ENCODE assay signal across 9 cellular contexts in genomic region chr2:230798769-230799399, GRCh38.
DNase-seq lines count a peak whose midpoint lies in the region; ATAC-seq, FAIRE-seq and TF ChIP-seq lines count a peak whose summit lies in the region.
"Had no signal": no experiment of that assay in that cellular context is flagged by ENCODE, and none has a peak within 500 bp of the region (broad histone marks: within the 10 kb centered on the region; RNA-seq: fewer than 3 reads in every experiment).

No MANE protein-coding gene starts in this region.

- intact Hi-C loops in CD8-positive, alpha-beta T cell (cut with DNase I, micrococcal nuclease): loop anchor here (1.0 to 10.0 kb wide), 12 partner anchors 36 to 997 kb away; partner anchors contain the start of genes CAB39 (in 2 of the 2), SP100 (in 2 of the 2), SP110 (in 1 of the 2) and SP140 (in 1 of the 2)
- intact Hi-C loops in activated T-helper 2 cell treated with anti-CD3 and anti-CD28 coated beads, Interferon-gamma antibody, Interleukin-2, Interleukin-4, amounts not matched to agents 10 μg/mL and 5 μg/mL and 100 μg/mL, durations not matched to agents 14 hours and 24 hours and 36 hours (cut with micrococcal nuclease): loop anchor here (1.0 to 10.0 kb wide), 5 partner anchors 138 to 794 kb away; no protein-coding TSS in a partner anchor
- intact Hi-C loops in heart right ventricle (cut with DNase I): loop anchor here in 9 of 10 donors (5.0 to 10.0 kb wide), 3 partner anchors 82 to 87 kb away; partner anchors contain the start of gene CAB39 (in 8 of the 9)

- peak; percentile 87 for TF ChIP-seq CTCF in CD8-positive, alpha-beta T cell (IDR thresholded peaks at IDR 0.05)
- TF ChIP-seq CTCF in heart right ventricle (IDR thresholded peaks at IDR 0.05): peak; percentile 39 to 74 (median 65)

- peak in 5 of 7 experiments; percentile 22 to 55 (median 36) for DNase-seq in CD8-positive, alpha-beta T cell
- DNase-seq in GM19239 (ENCODE audit: insufficient read length, low spot score): no peak
- DNase-seq in NCI-H748 treated with DMSO at 0.1 percent for 48 hours (lab: John Stamatoyannopoulos, UW): peak; percentile 24
- DNase-seq in activated T-helper 2 cell treated with anti-CD3 and anti-CD28 coated beads, Interferon-gamma antibody, Interleukin-2, Interleukin-4, amounts not matched to agents 10 μg/mL and 5 μg/mL and 100 μg/mL, durations not matched to agents 14 hours and 24 hours and 36 hours (ENCODE audit: low spot score): no peak
- DNase-seq in heart right ventricle: peak in 1 of 2 donors; percentile 35
- DNase-seq in stimulated activated CD4-positive, alpha-beta T cell treated with anti-CD3 and anti-CD28 coated beads, Interleukin-2, amount 100 ng/mL, for 4 hours (ENCODE audit: low read depth): peak; percentile 48

- H3K27ac ChIP-seq in CD8-positive, alpha-beta T cell (ENCODE audit: low read depth, low read length): no peak overlapping the region
- H3K27ac ChIP-seq in heart right ventricle: no peak overlapping the region
- H3K27ac ChIP-seq: SJSA1 had no signal

- H3K4me1 Mint-ChIP-seq in CD8-positive, alpha-beta T cell (ENCODE audit: low read depth): peaks cover 13% of the 10 kb centered on the region
- peaks cover 20% of the 10 kb centered on the region for H3K4me1 Mint-ChIP-seq in activated T-helper 2 cell treated with anti-CD3 and anti-CD28 coated beads, Interferon-gamma antibody, Interleukin-2, Interleukin-4, amounts not matched to agents 10 μg/mL and 5 μg/mL and 100 μg/mL, durations not matched to agents 14 hours and 24 hours and 36 hours (ENCODE audit: low read depth)

- no peaks in the 10 kb centered on the region for H3K9me3 Mint-ChIP-seq in CD8-positive, alpha-beta T cell
- H3K9me3 Mint-ChIP-seq in activated T-helper 2 cell treated with anti-CD3 and anti-CD28 coated beads, Interferon-gamma antibody, Interleukin-2, Interleukin-4, amounts not matched to agents 10 μg/mL and 5 μg/mL and 100 μg/mL, durations not matched to agents 14 hours and 24 hours and 36 hours: no peaks in the 10 kb centered on the region

- POLR2A ChIA-PET in CD8-positive, alpha-beta T cell (lab: Charles Lee): interaction anchor here (0.7 to 2.1 kb wide), 9 partner anchors 16 to 196 kb away, joined by 3 to 16 read pairs (median 3); no protein-coding TSS in a partner anchor

- peak overlapping the region; percentile 74 for H3K27ac Mint-ChIP-seq in CD8-positive, alpha-beta T cell
- peak overlapping the region; percentile 50 for H3K27ac Mint-ChIP-seq in activated T-helper 2 cell treated with anti-CD3 and anti-CD28 coated beads, Interferon-gamma antibody, Interleukin-2, Interleukin-4, amounts not matched to agents 10 μg/mL and 5 μg/mL and 100 μg/mL, durations not matched to agents 14 hours and 24 hours and 36 hours

- H3K9me3 ChIP-seq in CD8-positive, alpha-beta T cell (ENCODE audit: low read length): no peaks in the 10 kb centered on the region
- no peaks in the 10 kb centered on the region for H3K9me3 ChIP-seq in heart right ventricle
- H3K9me3 ChIP-seq: SJSA1 had no signal

- H3K4me1 ChIP-seq in CD8-positive, alpha-beta T cell (ENCODE audit: insufficient read depth, low read length): peaks cover 33% of the 10 kb centered on the region
- H3K4me1 ChIP-seq in heart right ventricle: peaks cover 0 to 51% (median 38%) of the 10 kb centered on the region in 9 donors

- peaks cover 62% of the 10 kb centered on the region for H3K36me3 Mint-ChIP-seq in CD8-positive, alpha-beta T cell
- peaks cover 61% of the 10 kb centered on the region for H3K36me3 Mint-ChIP-seq in activated T-helper 2 cell treated with anti-CD3 and anti-CD28 coated beads, Interferon-gamma antibody, Interleukin-2, Interleukin-4, amounts not matched to agents 10 μg/mL and 5 μg/mL and 100 μg/mL, durations not matched to agents 14 hours and 24 hours and 36 hours (ENCODE audit: low read depth)

- H3K4me3 Mint-ChIP-seq in CD8-positive, alpha-beta T cell: no peak overlapping the region
- no peak overlapping the region for H3K4me3 Mint-ChIP-seq in activated T-helper 2 cell treated with anti-CD3 and anti-CD28 coated beads, Interferon-gamma antibody, Interleukin-2, Interleukin-4, amounts not matched to agents 10 μg/mL and 5 μg/mL and 100 μg/mL, durations not matched to agents 14 hours and 24 hours and 36 hours (ENCODE audit: low read depth)

- no peaks in the 10 kb centered on the region for H3K27me3 ChIP-seq in CD8-positive, alpha-beta T cell (ENCODE audit: insufficient read depth, low read length)
- H3K27me3 ChIP-seq in heart right ventricle: no peaks in the 10 kb centered on the region
- H3K27me3 ChIP-seq: SJSA1 had no signal

- peaks cover 14% of the 10 kb centered on the region for H3K36me3 ChIP-seq in CD8-positive, alpha-beta T cell (ENCODE audit: insufficient read depth, low read length)
- H3K36me3 ChIP-seq in heart right ventricle: peaks cover 0 to 52% (median 22%) of the 10 kb centered on the region in 9 donors

- CTCF ChIA-PET in CD8-positive, alpha-beta T cell (lab: Charles Lee): interaction anchor here (0.5 to 2.6 kb wide), 48 partner anchors 8 to 593 kb away, joined by 3 to 33 read pairs (median 5); partner anchors contain the start of gene CAB39

- H3K4me3 ChIP-seq in CD8-positive, alpha-beta T cell (ENCODE audit: low read depth, low read length): no peak overlapping the region
- no peak overlapping the region for H3K4me3 ChIP-seq in heart right ventricle
- H3K4me3 ChIP-seq: SJSA1 had no signal

- peak; percentile 32 for ATAC-seq in CD8-positive, alpha-beta T cell
- peak in 3 of 8 donors; percentile 46 to 52 (median 46) for ATAC-seq in heart right ventricle
- ATAC-seq in HG02571 (IDR thresholded peaks at IDR 0.05; ENCODE audit: unreplicated experiment): no peak
- ATAC-seq in HG02678 (IDR thresholded peaks at IDR 0.05; ENCODE audit: unreplicated experiment): no peak

- no peaks in the 10 kb centered on the region for H3K27me3 Mint-ChIP-seq in CD8-positive, alpha-beta T cell (ENCODE audit: low read depth)
- H3K27me3 Mint-ChIP-seq in activated T-helper 2 cell treated with anti-CD3 and anti-CD28 coated beads, Interferon-gamma antibody, Interleukin-2, Interleukin-4, amounts not matched to agents 10 μg/mL and 5 μg/mL and 100 μg/mL, durations not matched to agents 14 hours and 24 hours and 36 hours (ENCODE audit: low read depth): no peaks in the 10 kb centered on the region

- WGBS in heart right ventricle, 2 donors: 50 to 53% methylated on average over 4 of the region's 4 CpGs

- FAIRE-seq in GM19239 (lab: Jason Lieb, UNC): peak; percentile 73

Comparison
In these comparisons a context has a peak if more than half of its experiments do, and no peak if none do; other contexts are left out.
1. DNase-seq: peak in CD8-positive, alpha-beta T cell (5 of 7), NCI-H748 treated with DMSO at 0.1 percent for 48 hours (single experiment) and stimulated activated CD4-positive, alpha-beta T cell treated with anti-CD3 and anti-CD28 coated beads, Interleukin-2, amount 100 ng/mL, for 4 hours (single experiment); none in GM19239 (single experiment) and activated T-helper 2 cell treated with anti-CD3 and anti-CD28 coated beads, Interferon-gamma antibody, Interleukin-2, Interleukin-4, amounts not matched to agents 10 μg/mL and 5 μg/mL and 100 μg/mL, durations not matched to agents 14 hours and 24 hours and 36 hours (single experiment).